Comparison of ENCODE assay signal across 8 cellular contexts in genomic region chr6:43070028-43070632, GRCh38. TPM values are rescaled to one million over a fixed set of nuclear protein-coding genes. Genes with fewer than 3 reads are reported as not detected.
A peak's percentile ranks its signal among the peaks of the same experiment; 100 is the strongest.
DNase-seq lines count a peak whose midpoint lies in the region; ATAC-seq, FAIRE-seq and TF ChIP-seq lines count a peak whose summit lies in the region.

No MANE protein-coding gene starts in this region.

- H3K27ac ChIP-seq in AG04450 (ENCODE audit: low read depth, low read length) (no peak overlapping the region), keratinocyte (ENCODE audit: control insufficient read depth, insufficient read depth, low read length) (no peak overlapping the region)

- no peak overlapping the region for H3K4me2 ChIP-seq in keratinocyte (ENCODE audit: control insufficient read depth, extremely low read depth, insufficient read depth, low read depth, low read length)

- no peak overlapping the region for H2AFZ ChIP-seq in keratinocyte (ENCODE audit: control insufficient read depth, low read length)

- H3K9me3 Mint-ChIP-seq in activated T-helper 17 cell treated with anti-CD3 and anti-CD28 coated beads, Interleukin-2, amount 50 U/mL, for 72 hours = no peaks in the 10 kb centered on the region

- peak; percentile 50 for ATAC-seq in activated T-helper 17 cell treated with anti-CD3 and anti-CD28 coated beads, Interleukin-2, amount 50 U/mL, for 72 hours (replicated peaks)

- H3K79me2 ChIP-seq in keratinocyte (ENCODE audit: control insufficient read depth, insufficient read depth, low read length) = no peaks in the 10 kb centered on the region

- DNase-seq in AG04450 (ENCODE audit: low read depth, low spot score) (no peak), ELR (ENCODE audit: low read depth) (peak; percentile 77), NCI-H146 treated with DMSO at 0.1 percent for 48 hours (lab: John Stamatoyannopoulos, UW; ENCODE audit: unreplicated experiment) (peak; percentile 44), keratinocyte (ENCODE audit: low read depth, low spot score) (no peak), NCI-H774 (lab: John Stamatoyannopoulos, UW) (no peak), medulla oblongata (ENCODE audit: extremely low spot score) (no peak), T1000 (lab: John Stamatoyannopoulos, UW) (no peak)

- POLR2A ChIA-PET in AG04450 (lab: Yijun Ruan, JAX) = no interaction called here

- no peaks in the 10 kb centered on the region for H3K4me1 Mint-ChIP-seq in activated T-helper 17 cell treated with anti-CD3 and anti-CD28 coated beads, Interleukin-2, amount 50 U/mL, for 72 hours

- H3K9me3 ChIP-seq in AG04450 (ENCODE audit: control insufficient read depth, insufficient read depth, low read length) = no peaks in the 10 kb centered on the region
- no peaks in the 10 kb centered on the region for H3K9me3 ChIP-seq in keratinocyte (ENCODE audit: control insufficient read depth, low read depth, low read length)

- H4K20me1 ChIP-seq in keratinocyte (ENCODE audit: control insufficient read depth, extremely low read depth, insufficient read depth, low read length) = no peaks in the 10 kb centered on the region

- H3K4me1 ChIP-seq in keratinocyte (ENCODE audit: control insufficient read depth, extremely low read depth, insufficient read depth, low read length) = no peaks in the 10 kb centered on the region

- peak; percentile 73 for TF ChIP-seq CTCF in AG04450 (IDR thresholded peaks at IDR 0.05; ENCODE audit: low read depth, low read length)
- TF ChIP-seq CTCF in keratinocyte (optimal IDR thresholded peaks at IDR 0.05 in 1 of 3, IDR thresholded peaks at IDR 0.05 in 1 of 3, conservative IDR thresholded peaks at IDR 0.05 in 1 of 3; ENCODE audit: extremely low read depth in 1 of 3, insufficient read depth in 2 of 3, low read length in 3 of 3) = peak; percentile 56 to 61 (median 58)

- H3K9me1 ChIP-seq in keratinocyte (ENCODE audit: control insufficient read depth, extremely low read depth, insufficient read depth, low read length) = no peaks in the 10 kb centered on the region

- H3K27me3 Mint-ChIP-seq in activated T-helper 17 cell treated with anti-CD3 and anti-CD28 coated beads, Interleukin-2, amount 50 U/mL, for 72 hours = peaks cover 3% of the 10 kb centered on the region

- H3K27me3 ChIP-seq in AG04450 (ENCODE audit: control insufficient read depth, insufficient read depth, low read length) (no peaks in the 10 kb centered on the region), keratinocyte (ENCODE audit: control insufficient read depth, extremely low read depth, insufficient read depth, low read length) (no peaks in the 10 kb centered on the region)

- H3K36me3 ChIP-seq in keratinocyte (ENCODE audit: control insufficient read depth in 2 of 2, extremely low read depth in 1 of 2, insufficient read depth in 2 of 2, low read length in 2 of 2) = peaks cover 5 to 7% of the 10 kb centered on the region in 2 experiments

- H3K27ac Mint-ChIP-seq in activated T-helper 17 cell treated with anti-CD3 and anti-CD28 coated beads, Interleukin-2, amount 50 U/mL, for 72 hours = peak overlapping the region; percentile 31

- peaks cover 40% of the 10 kb centered on the region for H3K36me3 Mint-ChIP-seq in activated T-helper 17 cell treated with anti-CD3 and anti-CD28 coated beads, Interleukin-2, amount 50 U/mL, for 72 hours (ENCODE audit: low read depth)

- peak; percentile 89 for FAIRE-seq in keratinocyte (lab: Jason Lieb, UNC)

- H3K9ac ChIP-seq in keratinocyte (ENCODE audit: control insufficient read depth, extremely low read depth, insufficient read depth, low read length) = no peak overlapping the region

- no peak overlapping the region for H3K4me3 Mint-ChIP-seq in activated T-helper 17 cell treated with anti-CD3 and anti-CD28 coated beads, Interleukin-2, amount 50 U/mL, for 72 hours

- dilution Hi-C loops in keratinocyte (cut with MboI; ENCODE audit: extremely low pct_ligation_motif_present, low sequenced_read_pairs) = no loop called here

- CTCF ChIA-PET in AG04450 (lab: Charles Lee) = interaction anchor here (0.7 to 3.8 kb wide), 8 partner anchors 9 to 80 kb away, joined by 3 to 45 read pairs (median 6); no protein-coding TSS in a partner anchor

- H3K4me3 ChIP-seq in AG04450 (ENCODE audit: low read depth, low read length) = no peak overlapping the region
- H3K4me3 ChIP-seq in keratinocyte (ENCODE audit: control insufficient read depth in 2 of 3, extremely low read depth in 1 of 3, insufficient read depth in 2 of 3, low read depth in 1 of 3, low read length in 3 of 3) = no peak overlapping the region

RNA-seq across cellular contexts. Expression of gene PTK7, which starts 6.0 kb away (rescaled TPM):
- 146 and 179 TPM in 2 replicates for polyA plus RNA-seq in AG04450 (2011; rRNA removed)
- polyA minus RNA-seq in AG04450 (2011; rRNA and poly(A)+ RNA removed) = 230 and 312 TPM in 2 replicates
- 1 to 10 TPM in 1 of 2 donors, under 1 TPM in 1; 0.56 to 1.0 TPM for total RNA-seq in activated T-helper 17 cell treated with anti-CD3 and anti-CD28 coated beads, Interleukin-2, amount 50 U/mL, for 72 hours
- polyA plus RNA-seq in keratinocyte = 58.8 to 88.8 TPM (median 81.0 TPM) in 3 replicates
- polyA plus RNA-seq in keratinocyte (2011; ENCODE audit: low read depth) = 20.5 TPM
- polyA plus RNA-seq in keratinocyte (2011; cell fraction: cytosol; rRNA removed) = 21.2 and 28.8 TPM in 2 replicates
- polyA plus RNA-seq in keratinocyte (2011; cell fraction: nucleus; rRNA removed) = 174 and 213 TPM in 2 replicates
- polyA plus RNA-seq in keratinocyte (2012; ENCODE audit: low replicate concordance) = 65.4 and 87.7 TPM in 2 replicates
- polyA minus RNA-seq in keratinocyte = 137 to 183 TPM (median 148 TPM) in 3 replicates
- 114 TPM for polyA minus RNA-seq in keratinocyte (2011; cell fraction: cytosol; rRNA and poly(A)+ RNA removed)
- polyA minus RNA-seq in keratinocyte (2011; cell fraction: nucleus; rRNA and poly(A)+ RNA removed) = 207 and 218 TPM in 2 replicates

RNA-seq across cellular contexts. Expression of gene KLC4, which starts 10.7 kb away (rescaled TPM):
- 9.1 and 10.2 TPM in 2 replicates for polyA plus RNA-seq in AG04450 (2011; rRNA removed)
- 10.4 and 14.7 TPM in 2 replicates for polyA minus RNA-seq in AG04450 (2011; rRNA and poly(A)+ RNA removed)
- total RNA-seq in activated T-helper 17 cell treated with anti-CD3 and anti-CD28 coated beads, Interleukin-2, amount 50 U/mL, for 72 hours = 10 to 100 TPM; 19.7 to 31.4 TPM
- polyA plus RNA-seq in keratinocyte = 8.3 to 15.2 TPM (median 8.8 TPM) in 3 replicates
- polyA plus RNA-seq in keratinocyte (2011; ENCODE audit: low read depth) = 7.9 TPM
- 3.9 and 5.4 TPM in 2 replicates for polyA plus RNA-seq in keratinocyte (2011; cell fraction: cytosol; rRNA removed)
- 24.8 and 29.9 TPM in 2 replicates for polyA plus RNA-seq in keratinocyte (2011; cell fraction: nucleus; rRNA removed)
- polyA plus RNA-seq in keratinocyte (2012; ENCODE audit: low replicate concordance) = 9.3 and 10.9 TPM in 2 replicates
- 8.7 to 20.4 TPM (median 12.8 TPM) in 3 replicates for polyA minus RNA-seq in keratinocyte
- polyA minus RNA-seq in keratinocyte (2011; cell fraction: cytosol; rRNA and poly(A)+ RNA removed) = 6.7 TPM
- polyA minus RNA-seq in keratinocyte (2011; cell fraction: nucleus; rRNA and poly(A)+ RNA removed) = 6.4 and 11.9 TPM in 2 replicates

RNA-seq across cellular contexts. Expression of gene MRPL2, which starts 10.9 kb away (rescaled TPM):
- polyA plus RNA-seq in AG04450 (2011; rRNA removed) (19.3 and 19.4 TPM in 2 replicates), keratinocyte (25.6 to 36.0 TPM (median 27.4 TPM) in 3 replicates)
- polyA minus RNA-seq in AG04450 (2011; rRNA and poly(A)+ RNA removed) = 19.3 and 23.8 TPM in 2 replicates
- 10 to 100 TPM; 65.2 to 67.3 TPM for total RNA-seq in activated T-helper 17 cell treated with anti-CD3 and anti-CD28 coated beads, Interleukin-2, amount 50 U/mL, for 72 hours
- 21.2 TPM for polyA plus RNA-seq in keratinocyte (2011; ENCODE audit: low read depth)
- 13.2 and 21.0 TPM in 2 replicates for polyA plus RNA-seq in keratinocyte (2011; cell fraction: cytosol; rRNA removed)
- 24.3 and 33.7 TPM in 2 replicates for polyA plus RNA-seq in keratinocyte (2011; cell fraction: nucleus; rRNA removed)
- 52.2 and 59.4 TPM in 2 replicates for polyA plus RNA-seq in keratinocyte (2012; ENCODE audit: low replicate concordance)
- polyA minus RNA-seq in keratinocyte = 12.1 to 26.4 TPM (median 12.9 TPM) in 3 replicates
- 37.8 TPM for polyA minus RNA-seq in keratinocyte (2011; cell fraction: cytosol; rRNA and poly(A)+ RNA removed)
- 6.5 and 8.2 TPM in 2 replicates for polyA minus RNA-seq in keratinocyte (2011; cell fraction: nucleus; rRNA and poly(A)+ RNA removed)

RNA-seq across cellular contexts. Expression of gene CUL7, which starts 16.5 kb away (rescaled TPM):
- polyA plus RNA-seq in AG04450 (2011; rRNA removed) (37.5 and 44.8 TPM in 2 replicates), keratinocyte (8.1 to 15.0 TPM (median 10.4 TPM) in 3 replicates)
- polyA minus RNA-seq in AG04450 (2011; rRNA and poly(A)+ RNA removed) = 71.2 and 104 TPM in 2 replicates
- total RNA-seq in activated T-helper 17 cell treated with anti-CD3 and anti-CD28 coated beads, Interleukin-2, amount 50 U/mL, for 72 hours = 10 to 100 TPM; 11.4 to 22.3 TPM
- 4.6 TPM for polyA plus RNA-seq in keratinocyte (2011; ENCODE audit: low read depth)
- polyA plus RNA-seq in keratinocyte (2011; cell fraction: cytosol; rRNA removed) = 5.7 and 8.6 TPM in 2 replicates
- polyA plus RNA-seq in keratinocyte (2011; cell fraction: nucleus; rRNA removed) = 23.8 and 29.9 TPM in 2 replicates
- polyA plus RNA-seq in keratinocyte (2012; ENCODE audit: low replicate concordance) = 8.8 and 10.9 TPM in 2 replicates
- 20.3 to 34.4 TPM (median 20.9 TPM) in 3 replicates for polyA minus RNA-seq in keratinocyte
- polyA minus RNA-seq in keratinocyte (2011; cell fraction: cytosol; rRNA and poly(A)+ RNA removed) = 13.4 TPM
- polyA minus RNA-seq in keratinocyte (2011; cell fraction: nucleus; rRNA and poly(A)+ RNA removed) = 22.1 and 22.4 TPM in 2 replicates

RNA-seq across cellular contexts. Expression of gene RRP36, which starts 48.7 kb away (rescaled TPM):
- polyA plus RNA-seq in AG04450 (2011; rRNA removed) (50.3 and 54.0 TPM in 2 replicates), keratinocyte (57.1 to 101 TPM (median 67.5 TPM) in 3 replicates)
- polyA minus RNA-seq in AG04450 (2011; rRNA and poly(A)+ RNA removed) = 43.2 and 43.7 TPM in 2 replicates
- 10 to 100 TPM; 31.4 to 78.1 TPM for total RNA-seq in activated T-helper 17 cell treated with anti-CD3 and anti-CD28 coated beads, Interleukin-2, amount 50 U/mL, for 72 hours
- polyA plus RNA-seq in keratinocyte (2011; ENCODE audit: low read depth) = 82.9 TPM
- 55.6 and 75.1 TPM in 2 replicates for polyA plus RNA-seq in keratinocyte (2011; cell fraction: cytosol; rRNA removed)
- 42.1 and 44.9 TPM in 2 replicates for polyA plus RNA-seq in keratinocyte (2011; cell fraction: nucleus; rRNA removed)
- 47.1 and 102 TPM in 2 replicates for polyA plus RNA-seq in keratinocyte (2012; ENCODE audit: low replicate concordance)
- 34.9 to 68.6 TPM (median 53.6 TPM) in 3 replicates for polyA minus RNA-seq in keratinocyte
- 42.0 TPM for polyA minus RNA-seq in keratinocyte (2011; cell fraction: cytosol; rRNA and poly(A)+ RNA removed)
- 13.5 and 25.3 TPM in 2 replicates for polyA minus RNA-seq in keratinocyte (2011; cell fraction: nucleus; rRNA and poly(A)+ RNA removed)

Comparison
In these comparisons a context has a peak if more than half of its experiments do, and no peak if none do; other contexts are left out.
1. DNase-seq: peak in ELR (single experiment) and NCI-H146 treated with DMSO at 0.1 percent for 48 hours (single experiment); none in AG04450 (single experiment), keratinocyte (single experiment), NCI-H774 (single experiment), medulla oblongata (single experiment) and T1000 (single experiment).